30 cellular contexts compared by ENCODE assay signal in the genomic region with DNA sequence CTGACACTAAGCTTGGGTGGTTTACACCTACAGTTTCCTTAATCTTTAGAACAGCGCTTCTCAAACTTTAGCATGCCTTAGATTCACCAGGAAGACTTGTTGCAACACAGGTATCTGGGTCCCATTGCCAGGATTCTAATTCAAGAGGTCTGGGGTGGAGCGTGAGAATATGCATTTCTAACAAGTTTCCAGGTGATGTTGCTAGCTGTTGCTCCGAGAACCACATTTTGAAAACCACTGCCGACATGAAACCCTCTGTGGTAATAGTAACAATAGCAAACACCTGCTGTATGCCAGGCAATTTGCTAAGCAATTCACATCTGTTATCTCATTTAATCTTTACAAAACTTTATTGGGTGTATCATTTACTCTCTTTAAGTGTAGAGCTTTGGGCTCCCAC. TPM values are rescaled to one million over a fixed set of nuclear protein-coding genes. Genes with fewer than 3 reads are reported as not detected.
"Had no signal": no experiment of that assay in that cellular context is flagged by ENCODE, and none has a peak within 500 bp of the region (broad histone marks: within the 10 kb centered on the region; RNA-seq: fewer than 3 reads in every experiment).

No MANE protein-coding gene starts in this region.

- H3K4me1 Mint-ChIP-seq: activated CD8-positive, alpha-beta memory T cell treated with anti-CD3 and anti-CD28 coated beads, Interleukin-2, amount 10 ng/mL, durations not matched to agents 7 days and 5 days had no signal

- ATAC-seq: activated CD8-positive, alpha-beta memory T cell treated with anti-CD3 and anti-CD28 coated beads, Interleukin-2, amount 10 ng/mL, durations not matched to agents 7 days and 5 days; activated CD8-positive, alpha-beta T cell treated with anti-CD3 and anti-CD28 coated beads, Interleukin-2, amount 10 ng/mL, durations not matched to agents 7 days and 5 days; activated naive CD4-positive, alpha-beta T cell treated with anti-CD3 and anti-CD28 coated beads, Interleukin-2, amount 50 U/mL, for 72 hours; foreskin keratinocyte; heart left ventricle; left lung; lower lobe of right lung; mucosa of descending colon; pancreas had no signal

- H3K9me3 ChIP-seq: breast epithelium, esophagus muscularis mucosa, heart left ventricle, left lung, lower lobe of right lung, mucosa of descending colon, neutrophil, pancreas, prostate gland, right atrium auricular region, tibial nerve had no signal

- H3K27me3 ChIP-seq: breast epithelium, esophagus muscularis mucosa, foreskin keratinocyte, heart left ventricle, left lung, neutrophil, pancreas, right atrium auricular region, tibial nerve had no signal

- H3K27ac Mint-ChIP-seq: activated CD8-positive, alpha-beta memory T cell treated with anti-CD3 and anti-CD28 coated beads, Interleukin-2, amount 10 ng/mL, durations not matched to agents 7 days and 5 days; activated CD8-positive, alpha-beta T cell treated with anti-CD3 and anti-CD28 coated beads, Interleukin-2, amount 10 ng/mL, durations not matched to agents 7 days and 5 days; activated naive CD4-positive, alpha-beta T cell treated with anti-CD3 and anti-CD28 coated beads, Interleukin-2, amount 50 U/mL, for 72 hours; activated T-helper 2 cell treated with anti-CD3 and anti-CD28 coated beads, Interferon-gamma antibody, Interleukin-2, Interleukin-4, amounts not matched to agents 10 μg/mL and 5 μg/mL and 100 μg/mL, durations not matched to agents 14 hours and 24 hours and 36 hours; dendritic cell treated with granulocyte-macrophage colony-stimulating factor and Interleukin-4, amounts not matched to agents 40 ng/mL and 50 ng/mL, for 4 days; endodermal cell; nephron progenitor cell; WTC11 had no signal

- H3K36me3 ChIP-seq: breast epithelium, esophagus muscularis mucosa, heart left ventricle, left lung, lower lobe of right lung, neutrophil, pancreas, prostate gland, right atrium auricular region, tibial nerve had no signal

- FAIRE-seq: pancreas had no signal

- H3K27ac ChIP-seq: breast epithelium, esophagus muscularis mucosa, foreskin keratinocyte, heart left ventricle, left lung, lower lobe of right lung, neutrophil, pancreas, prostate gland, right atrium auricular region, tibial nerve had no signal

- H3K27me3 Mint-ChIP-seq: activated CD8-positive, alpha-beta memory T cell treated with anti-CD3 and anti-CD28 coated beads, Interleukin-2, amount 10 ng/mL, durations not matched to agents 7 days and 5 days had no signal

- DNase-seq: activated CD4-positive, alpha-beta T cell treated with anti-CD3 and anti-CD28 coated beads for 1 hour; activated CD4-positive, alpha-beta T cell treated with anti-CD3 and anti-CD28 coated beads, Interleukin-2, amount 50 U/mL, for 1 hour; activated CD8-positive, alpha-beta memory T cell treated with anti-CD3 and anti-CD28 coated beads, Interleukin-2, amount 10 ng/mL, durations not matched to agents 7 days and 5 days; activated CD8-positive, alpha-beta T cell treated with anti-CD3 and anti-CD28 coated beads, Interleukin-2, amount 10 ng/mL, durations not matched to agents 7 days and 5 days; activated naive CD4-positive, alpha-beta T cell; activated T-cell treated with anti-CD3 and anti-CD28 coated beads, Interleukin-2, amount 50 U/mL, for 48 hours; central memory CD4-positive, alpha-beta T cell; foreskin keratinocyte; heart left ventricle; lower lobe of right lung; mucosa of descending colon; pancreas; stimulated activated CD4-positive, alpha-beta T cell treated with anti-CD3 and anti-CD28 coated beads, Interleukin-15, amount 100 ng/mL, for 24 hours; stimulated activated CD4-positive, alpha-beta T cell treated with anti-CD3 and anti-CD28 coated beads, Interleukin-2, amount 100 ng/mL, for 24 hours; stimulated activated naive CD4-positive, alpha-beta T cell treated with Interleukin-2 at 50 U/mL for 16 hours; T-helper 2 cell had no signal

- H3K4me3 ChIP-seq: breast epithelium, esophagus muscularis mucosa, heart left ventricle, left lung, lower lobe of right lung, mucosa of descending colon, pancreas, prostate gland, right atrium auricular region, tibial nerve had no signal

- H3K36me3 Mint-ChIP-seq: activated CD8-positive, alpha-beta memory T cell treated with anti-CD3 and anti-CD28 coated beads, Interleukin-2, amount 10 ng/mL, durations not matched to agents 7 days and 5 days; activated naive CD4-positive, alpha-beta T cell treated with anti-CD3 and anti-CD28 coated beads, Interleukin-2, amount 50 U/mL, for 72 hours; WTC11 had no signal

- H3K4me1 ChIP-seq: breast epithelium, foreskin keratinocyte, heart left ventricle, left lung, lower lobe of right lung, pancreas, prostate gland, right atrium auricular region had no signal

- H3K9me3 Mint-ChIP-seq: activated T-helper 2 cell treated with anti-CD3 and anti-CD28 coated beads, Interferon-gamma antibody, Interleukin-2, Interleukin-4, amounts not matched to agents 10 μg/mL and 5 μg/mL and 100 μg/mL, durations not matched to agents 14 hours and 24 hours and 36 hours; dendritic cell treated with granulocyte-macrophage colony-stimulating factor and Interleukin-4, amounts not matched to agents 40 ng/mL and 50 ng/mL, for 4 days; endodermal cell; nephron progenitor cell; WTC11 had no signal

- H3K4me3 Mint-ChIP-seq: activated CD8-positive, alpha-beta memory T cell treated with anti-CD3 and anti-CD28 coated beads, Interleukin-2, amount 10 ng/mL, durations not matched to agents 7 days and 5 days; activated CD8-positive, alpha-beta T cell treated with anti-CD3 and anti-CD28 coated beads, Interleukin-2, amount 10 ng/mL, durations not matched to agents 7 days and 5 days; dendritic cell treated with granulocyte-macrophage colony-stimulating factor and Interleukin-4, amounts not matched to agents 40 ng/mL and 50 ng/mL, for 4 days; endodermal cell; nephron progenitor cell; WTC11 had no signal

RNA-seq across cellular contexts. Expression of a gene that starts 58.6 kb away (rescaled TPM):
- total RNA-seq: activated CD8-positive, alpha-beta memory T cell treated with anti-CD3 and anti-CD28 coated beads, Interleukin-2, amount 10 ng/mL, durations not matched to agents 7 days and 5 days; activated CD8-positive, alpha-beta T cell treated with anti-CD3 and anti-CD28 coated beads, Interleukin-2, amount 10 ng/mL, durations not matched to agents 7 days and 5 days; activated naive CD4-positive, alpha-beta T cell treated with anti-CD3 and anti-CD28 coated beads, Interleukin-2, amount 50 U/mL, for 72 hours; activated T-helper 2 cell treated with anti-CD3 and anti-CD28 coated beads, Interferon-gamma antibody, Interleukin-2, Interleukin-4, amounts not matched to agents 10 μg/mL and 5 μg/mL and 100 μg/mL, durations not matched to agents 14 hours and 24 hours and 36 hours; myocyte had no signal
